In the genomic region with DNA sequence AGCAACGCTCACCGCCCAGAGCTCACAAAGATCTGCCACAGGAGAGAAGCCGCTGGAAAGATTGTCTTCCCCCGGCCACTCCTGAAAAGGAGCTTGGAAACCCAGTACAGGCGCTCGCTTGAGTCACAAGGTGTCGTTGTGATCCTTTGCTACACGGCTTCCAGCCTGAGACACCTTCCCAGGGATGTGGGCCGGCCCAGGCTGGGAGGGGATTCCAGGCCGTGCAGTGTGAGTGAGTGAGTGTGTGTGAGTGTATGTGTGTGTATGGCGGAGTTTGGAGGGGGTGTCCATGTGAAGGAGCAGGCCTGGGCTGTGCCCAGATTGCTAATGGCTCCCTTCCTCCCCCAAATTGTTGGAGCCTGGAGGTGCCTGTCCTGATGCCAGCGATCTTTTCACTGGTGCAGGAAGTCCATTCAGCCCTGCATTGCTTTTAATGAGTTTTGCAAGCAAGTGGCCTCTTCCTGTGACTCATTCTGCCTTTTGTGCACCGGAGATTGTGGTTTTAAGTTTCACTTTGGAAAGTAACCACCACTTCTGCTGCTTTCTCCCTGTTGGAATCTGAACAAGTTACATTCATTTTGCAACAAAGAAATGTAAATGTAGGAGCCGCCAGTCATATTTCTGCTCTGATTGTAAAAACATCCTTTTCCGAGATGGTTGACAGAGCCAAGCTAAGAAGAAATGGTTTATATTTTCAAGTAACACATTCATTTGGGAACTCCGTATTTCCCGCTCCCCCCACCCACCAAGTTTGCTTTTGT, we compare ENCODE assay signal across 8 cellular contexts.
DNase-seq lines count a peak whose midpoint lies in the region; ATAC-seq and TF ChIP-seq lines count a peak whose summit lies in the region.

No MANE protein-coding gene starts in this region.

- H3K9me3 ChIP-seq in PC-9 (ENCODE audit: insufficient read depth, low read depth) (peaks cover 10% of the 10 kb centered on the region), neural progenitor cell (ENCODE audit: low read depth) (no peaks in the 10 kb centered on the region), thoracic aorta (no peaks in the 10 kb centered on the region)

- no peak overlapping the region for H3K9ac ChIP-seq in neural progenitor cell

- TSS peak; percentile 14 for BruUV-seq in PC-9 (replicated peaks; lab: Mats Ljungman, UMichigan)

- H3K27ac Mint-ChIP-seq in neural progenitor cell = peak overlapping the region; percentile 96

- peaks cover 25% of the 10 kb centered on the region for H3K4me1 Mint-ChIP-seq in neural progenitor cell

- CTCF ChIA-PET in PC-9 (lab: Charles Lee) = interaction anchor here (0.6 to 2.0 kb wide), 4 partner anchors 724 to 1177 kb away, joined by 3 to 19 read pairs (median 6); a partner anchor contains a TSS

- peaks cover 2% of the 10 kb centered on the region for H3K27me3 Mint-ChIP-seq in neural progenitor cell (ENCODE audit: insufficient read depth, low read depth)

- POLR2A ChIA-PET in PC-9 (lab: Charles Lee; ENCODE audit: unreplicated experiment) = interaction anchor here (0.6 to 0.7 kb wide), 2 partner anchors 86 to 885 kb away, joined by 3 to 6 read pairs; no protein-coding TSS in a partner anchor

- H3K79me2 ChIP-seq in PC-9 (ENCODE audit: low read depth) (no peaks in the 10 kb centered on the region), neural progenitor cell (ENCODE audit: low read depth) (no peaks in the 10 kb centered on the region)

- intact Hi-C loops in PC-9 (cut with micrococcal nuclease; ENCODE audit: unreplicated experiment) = loop anchor here (1.0 to 10.0 kb wide), 9 partner anchors 33 to 1177 kb away; no protein-coding TSS in a partner anchor

- H3F3A ChIP-seq in PC-9 (ENCODE audit: insufficient read depth, low read depth) (peaks cover 42% of the 10 kb centered on the region), neural progenitor cell (ENCODE audit: low read depth) (peaks cover 14% of the 10 kb centered on the region)

- H3K4me3 Mint-ChIP-seq in neural progenitor cell = peak overlapping the region; percentile 75

- peaks cover 36% of the 10 kb centered on the region for H3K4me1 ChIP-seq in PC-9 (replicated peaks; ENCODE audit: insufficient read depth)
- peaks cover 17% of the 10 kb centered on the region for H3K4me1 ChIP-seq in neural progenitor cell
- peaks cover 10 to 26% of the 10 kb centered on the region in 2 donors for H3K4me1 ChIP-seq in thoracic aorta (ENCODE audit: control insufficient read depth in 1 of 2, low read depth in 2 of 2)

- H3K27me3 ChIP-seq in PC-9 (ENCODE audit: insufficient read depth, low read depth) = no peaks in the 10 kb centered on the region
- H3K27me3 ChIP-seq in neural progenitor cell = no peaks in the 10 kb centered on the region
- H3K27me3 ChIP-seq in thoracic aorta (replicated peaks; ENCODE audit: insufficient read depth) = no peaks in the 10 kb centered on the region

- H3K4me2 ChIP-seq in PC-9 (peak overlapping the region; percentile 81), neural progenitor cell (peak overlapping the region; percentile 69)

- H3K4me3 ChIP-seq in PC-9 = peak overlapping the region; percentile 44
- H3K4me3 ChIP-seq in foreskin fibroblast (ENCODE audit: low read depth in 1 of 2, low read length in 2 of 2) = peak overlapping the region; percentile 31 to 48
- H3K4me3 ChIP-seq in neural progenitor cell = peak overlapping the region; percentile 26
- peak overlapping the region; percentile 59 for H3K4me3 ChIP-seq in thoracic aorta

- ATAC-seq in GM21367 (IDR thresholded peaks at IDR 0.05; ENCODE audit: unreplicated experiment) (peak; percentile 73), thoracic aorta (ENCODE audit: insufficient number of reproducible peaks, low FRiP score, low read depth) (peak; percentile 86)

- H3K36me3 Mint-ChIP-seq in neural progenitor cell = peaks cover 7% of the 10 kb centered on the region

- H3K36me3 ChIP-seq in PC-9 (ENCODE audit: low read depth) = no peaks in the 10 kb centered on the region; the same call in 1 of the 2 replicates
- H3K36me3 ChIP-seq in neural progenitor cell = no peaks in the 10 kb centered on the region
- H3K36me3 ChIP-seq in thoracic aorta = no peaks in the 10 kb centered on the region

- H4K20me1 ChIP-seq in PC-9 (ENCODE audit: insufficient read depth) = no peaks in the 10 kb centered on the region
- no peaks in the 10 kb centered on the region for H4K20me1 ChIP-seq in neural progenitor cell (ENCODE audit: low read depth)

- peaks cover 9% of the 10 kb centered on the region for H3K9me3 Mint-ChIP-seq in neural progenitor cell

- peak overlapping the region; percentile 97 for H3K27ac ChIP-seq in PC-9
- H3K27ac ChIP-seq in neural progenitor cell = peak overlapping the region; percentile 41
- H3K27ac ChIP-seq in thoracic aorta = peak overlapping the region; percentile 75

- H2AFZ ChIP-seq in PC-9 (peak overlapping the region; percentile 49; the same call in 1 of the 2 replicates), neural progenitor cell (replicated peaks) (peak overlapping the region; percentile 87)

- peak; percentile 95 for DNase-seq in DMS153 (lab: John Stamatoyannopoulos, UW)
- peak; percentile 99 for DNase-seq in HS-27A (ENCODE audit: low read depth)
- peak; percentile 85 to 99 for DNase-seq in PC-9
- DNase-seq in activated T-helper 9 cell treated with anti-CD3 and anti-CD28 coated beads, Interleukin-2, amount 50 U/mL, for 16 hours (ENCODE audit: low read depth) = peak; percentile 10
- DNase-seq in foreskin fibroblast = peak; percentile 96 to 97
- DNase-seq in neural progenitor cell (ENCODE audit: low spot score) = peak; percentile 90
- peak; percentile 27 for DNase-seq in thoracic aorta (ENCODE audit: low spot score)

- no peaks in the 10 kb centered on the region for H3K9me2 ChIP-seq in PC-9 (ENCODE audit: insufficient read depth)

- TF ChIP-seq CTCF in PC-9 (conservative IDR thresholded peaks at IDR 0.05) = peak; percentile 56; the same call in 1 of the 2 replicates
- peak; percentile 33 for TF ChIP-seq CTCF in foreskin fibroblast (IDR thresholded peaks at IDR 0.05; ENCODE audit: low read depth, low read length)
- TF ChIP-seq CTCF in neural progenitor cell (IDR thresholded peaks at IDR 0.05) = peak; percentile 59
- no peak for TF ChIP-seq CTCF in thoracic aorta (IDR thresholded peaks at IDR 0.05)

Comparison
In these comparisons a context has a peak if more than half of its experiments do, and no peak if none do; other contexts are left out.
1. Peak in every context shown above with its lines: DNase-seq, ATAC-seq, H3K4me3 ChIP-seq and H3K27ac ChIP-seq.
2. DNase-seq: peak in every context shown above with its lines; median percentile 99 in HS-27A; 96 in foreskin fibroblast; 95 in DMS153; 92 in PC-9; 90 in neural progenitor cell; 27 in thoracic aorta; 10 in activated T-helper 9 cell treated with anti-CD3 and anti-CD28 coated beads, Interleukin-2, amount 50 U/mL, for 16 hours.
3. H3K27ac ChIP-seq: peak in every context shown above with its lines; median percentile 97 in PC-9; 75 in thoracic aorta; 41 in neural progenitor cell.